ENCODE assay signal across 13 cellular contexts in genomic region chr20:2871111-2871465, GRCh38. TPM values are rescaled to one million over a fixed set of nuclear protein-coding genes. Genes with fewer than 3 reads are reported as not detected.
DNase-seq lines count a peak whose midpoint lies in the region; ATAC-seq and TF ChIP-seq lines count a peak whose summit lies in the region.
"Had no signal": no experiment of that assay in that cellular context is flagged by ENCODE, and none has a peak within 500 bp of the region (broad histone marks: within the 10 kb centered on the region; RNA-seq: fewer than 3 reads in every experiment).

No MANE protein-coding gene starts in this region.

- H3K9me3 ChIP-seq in CD4-positive, alpha-beta T cell (ENCODE audit: control insufficient read depth, low read length) = no peaks in the 10 kb centered on the region
- H3K9me3 ChIP-seq: left ventricle myocardium inferior, psoas muscle had no signal

- H3K27me3 Mint-ChIP-seq in CD4-positive, alpha-beta T cell = no peaks in the 10 kb centered on the region
- no peaks in the 10 kb centered on the region for H3K27me3 Mint-ChIP-seq in natural killer cell (ENCODE audit: low read depth in 2 of 2)

- POLR2A ChIA-PET in CD4-positive, alpha-beta T cell (lab: Charles Lee) = interaction anchor here (1.2 kb wide), 1 partner anchor 36 kb away, joined by 4 read pairs; no protein-coding TSS in a partner anchor

- H3K27ac ChIP-seq in CD4-positive, alpha-beta T cell (ENCODE audit: low read depth, low read length) = no peak overlapping the region
- H3K27ac ChIP-seq: left ventricle myocardium inferior, psoas muscle had no signal

- TF ChIP-seq CTCF in CD4-positive, alpha-beta T cell (IDR thresholded peaks at IDR 0.05) = no peak
- TF ChIP-seq CTCF in astrocyte of the spinal cord (IDR thresholded peaks at IDR 0.05; ENCODE audit: low read depth, low read length) = no peak
- no peak for TF ChIP-seq CTCF in natural killer cell (IDR thresholded peaks at IDR 0.05)

- DNase-seq in CD4-positive, alpha-beta T cell = no peak
- DNase-seq in HT1080 (ENCODE audit: low read depth) = peak; percentile 18
- peak; percentile 52 for DNase-seq in astrocyte of the spinal cord (ENCODE audit: low read depth, low spot score)
- no peak for DNase-seq in natural killer cell
- DNase-seq in T1000 (lab: John Stamatoyannopoulos, UW) = no peak
- DNase-seq in D341Med (ENCODE audit: low spot score) = no peak
- DNase-seq in NCI-H146 treated with DMSO at 0.1 percent for 48 hours (lab: John Stamatoyannopoulos, UW; ENCODE audit: unreplicated experiment) = no peak
- DNase-seq: left ventricle myocardium inferior, psoas muscle had no signal

- no peak overlapping the region for H3K27ac Mint-ChIP-seq in CD4-positive, alpha-beta T cell
- H3K27ac Mint-ChIP-seq in natural killer cell = peak overlapping the region; percentile 74 to 85

- peaks cover 20% of the 10 kb centered on the region for H3K36me3 Mint-ChIP-seq in CD4-positive, alpha-beta T cell (ENCODE audit: low read depth)
- no peaks in the 10 kb centered on the region for H3K36me3 Mint-ChIP-seq in natural killer cell

- peak overlapping the region; percentile 65 for H3K4me3 Mint-ChIP-seq in CD4-positive, alpha-beta T cell
- peak overlapping the region; percentile 91 for H3K4me3 Mint-ChIP-seq in natural killer cell

- no peaks in the 10 kb centered on the region for H3K27me3 ChIP-seq in CD4-positive, alpha-beta T cell (ENCODE audit: control insufficient read depth, insufficient read depth, low read length)

- CTCF ChIA-PET in CD4-positive, alpha-beta T cell (lab: Charles Lee) = interaction anchor here (1.0 kb wide), 1 partner anchor 28 kb away, joined by 3 read pairs; no protein-coding TSS in a partner anchor

- H3K9me3 Mint-ChIP-seq in CD4-positive, alpha-beta T cell = no peaks in the 10 kb centered on the region
- no peaks in the 10 kb centered on the region for H3K9me3 Mint-ChIP-seq in natural killer cell

- intact Hi-C loops in CD4-positive, alpha-beta T cell (cut with DNase I, micrococcal nuclease) = loop anchor here (5.0 to 10.0 kb wide), 6 partner anchors 111 to 346 kb away; partner anchors contain the start of genes GNRH2 (in 1 of the 2), IDH3B (in 1 of the 2) and MRPS26 (in 1 of the 2)
- intact Hi-C loops in natural killer cell (cut with micrococcal nuclease) = loop anchor here (5.0 kb wide), 1 partner anchor 36 kb away; no protein-coding TSS in a partner anchor

- no peak for ATAC-seq in CD4-positive, alpha-beta T cell (ENCODE audit: poor library complexity)
- no peak for ATAC-seq in natural killer cell
- no peak for ATAC-seq in HG02973 (IDR thresholded peaks at IDR 0.05; ENCODE audit: unreplicated experiment)
- ATAC-seq: GM12878 had no signal

- no peak overlapping the region for H3K4me3 ChIP-seq in astrocyte of the spinal cord (ENCODE audit: low read depth, low read length)
- H3K4me3 ChIP-seq: GM12878 had no signal

- H3K4me1 Mint-ChIP-seq in CD4-positive, alpha-beta T cell (ENCODE audit: low read depth) = peaks cover 47% of the 10 kb centered on the region
- H3K4me1 Mint-ChIP-seq in natural killer cell = peaks cover 70 to 74% of the 10 kb centered on the region in 2 donors

- in situ Hi-C loops in astrocyte of the spinal cord (cut with HindIII; ENCODE audit: low sequenced_read_pairs) = no loop called here

RNA-seq across cellular contexts. Expression of gene PTPRA, which starts 2.2 kb away (rescaled TPM):
- total RNA-seq in CD4-positive, alpha-beta T cell = 10 to 100 TPM; 65.4 to 69.5 TPM
- 25.2 and 36.5 TPM in 2 replicates for total RNA-seq in HT1080 (2014; rRNA removed; shearing (Covaris generic))
- polyA plus RNA-seq in HT1080 (2015; cell fraction: cytosol; rRNA removed) = 48.1 and 57.4 TPM in 2 replicates
- polyA plus RNA-seq in HT1080 (2015; cell fraction: nucleus; rRNA removed) = 48.5 and 52.5 TPM in 2 replicates
- 100 to 1,000 TPM; 125 to 172 (median 141) TPM for total RNA-seq in natural killer cell

RNA-seq across cellular contexts. Expression of gene VPS16, which starts 30.5 kb away (rescaled TPM):
- total RNA-seq in CD4-positive, alpha-beta T cell = 10 to 100 TPM; 38.2 to 40.6 TPM
- total RNA-seq in HT1080 (2014; rRNA removed; shearing (Covaris generic)) = 32.6 TPM in 2 replicates
- 21.0 and 22.5 TPM in 2 replicates for polyA plus RNA-seq in HT1080 (2015; cell fraction: cytosol; rRNA removed)
- 99.9 and 105 TPM in 2 replicates for polyA plus RNA-seq in HT1080 (2015; cell fraction: nucleus; rRNA removed)
- 100 to 1,000 TPM; 108 to 118 (median 109) TPM for total RNA-seq in natural killer cell

RNA-seq across cellular contexts. Expression of gene PCED1A, which starts 30.6 kb away (rescaled TPM):
- 10 to 100 TPM; 69.2 to 69.7 TPM for total RNA-seq in CD4-positive, alpha-beta T cell
- total RNA-seq in HT1080 (2014; rRNA removed; shearing (Covaris generic)) = 26.2 and 29.3 TPM in 2 replicates
- 26.3 and 29.2 TPM in 2 replicates for polyA plus RNA-seq in HT1080 (2015; cell fraction: cytosol; rRNA removed)
- 134 and 153 TPM in 2 replicates for polyA plus RNA-seq in HT1080 (2015; cell fraction: nucleus; rRNA removed)
- total RNA-seq in natural killer cell = 10 to 100 TPM; 70.3 to 76.5 (median 71.1) TPM

RNA-seq across cellular contexts. Expression of gene TMEM239, which starts 54.9 kb away (rescaled TPM):
- not detected for total RNA-seq in CD4-positive, alpha-beta T cell
- not detected in 2 replicates for total RNA-seq in HT1080 (2014; rRNA removed; shearing (Covaris generic))
- not detected in 2 replicates for polyA plus RNA-seq in HT1080 (2015; cell fraction: cytosol; rRNA removed)
- polyA plus RNA-seq in HT1080 (2015; cell fraction: nucleus; rRNA removed) = not detected in 2 replicates
- not detected for total RNA-seq in natural killer cell
- total RNA-seq: chondrocyte, GM12878, left ventricle myocardium inferior, psoas muscle, ureter had no signal
- polyA plus RNA-seq: GM12878, psoas muscle had no signal

RNA-seq across cellular contexts. Expression of gene C20orf141, which starts 56.3 kb away (rescaled TPM):
- not detected for total RNA-seq in CD4-positive, alpha-beta T cell
- 0.50 TPM in 1 of 2 replicates, not detected in the other for total RNA-seq in HT1080 (2014; rRNA removed; shearing (Covaris generic))
- polyA plus RNA-seq in HT1080 (2015; cell fraction: cytosol; rRNA removed) = 0.19 and 0.36 TPM in 2 replicates
- polyA plus RNA-seq in HT1080 (2015; cell fraction: nucleus; rRNA removed) = 0.73 TPM in 1 of 2 replicates, not detected in the other
- total RNA-seq in natural killer cell = not detected
- total RNA-seq: chondrocyte, GM12878, left ventricle myocardium inferior, psoas muscle, ureter had no signal
- polyA plus RNA-seq: GM12878, psoas muscle had no signal

Comparison
In these comparisons a context has a peak if more than half of its experiments do, and no peak if none do; other contexts are left out.
1. DNase-seq: peak in HT1080 (single experiment) and astrocyte of the spinal cord (single experiment); none in CD4-positive, alpha-beta T cell (0 of 10), natural killer cell (single experiment), T1000 (single experiment), D341Med (single experiment) and NCI-H146 treated with DMSO at 0.1 percent for 48 hours (single experiment).